ENCODE assay signal across 9 cellular contexts in genomic region chr3:149581681-149582349, GRCh38.
DNase-seq lines count a peak whose midpoint lies in the region; ATAC-seq and TF ChIP-seq lines count a peak whose summit lies in the region.
"Had no signal": no experiment of that assay in that cellular context is flagged by ENCODE, and none has a peak within 500 bp of the region (broad histone marks: within the 10 kb centered on the region; RNA-seq: fewer than 3 reads in every experiment).

No MANE protein-coding gene starts in this region.

- no peaks in the 10 kb centered on the region for H3K27me3 Mint-ChIP-seq in endodermal cell (ENCODE audit: insufficient read depth)

- no peaks in the 10 kb centered on the region for H4K20me1 ChIP-seq in BLaER1 treated with 17β-estradiol and CSF1 and Interleukin-3, amounts not matched to agents 10 nM and 100 nM

- H3K4me1 Mint-ChIP-seq in endodermal cell: peaks cover 28% of the 10 kb centered on the region

- peak overlapping the region; percentile 35 to 76 (median 65) for H3K4me2 ChIP-seq in BLaER1 treated with 17β-estradiol and CSF1 and Interleukin-3, amounts not matched to agents 10 nM and 100 nM

- H3K27ac ChIP-seq in BLaER1 treated with 17β-estradiol and CSF1 and Interleukin-3, amounts not matched to agents 10 nM and 100 nM: peak overlapping the region in 3 of 11 experiments; percentile 2 to 47 (median 11); a peak in 3 of 22 replicates
- no peak overlapping the region for H3K27ac ChIP-seq in endodermal cell (ENCODE audit: low read depth, low read length)
- peak overlapping the region; percentile 0 for H3K27ac ChIP-seq in muscle layer of colon (ENCODE audit: low read depth, low read length)

- ATAC-seq in HG02623 (IDR thresholded peaks at IDR 0.05; ENCODE audit: unreplicated experiment) (no peak), HG03521 (IDR thresholded peaks at IDR 0.05; ENCODE audit: unreplicated experiment) (no peak)

- DNase-seq in M059J (ENCODE audit: low read depth) (peak; percentile 99), endodermal cell (peak; percentile 59), NOMO-1 (lab: John Stamatoyannopoulos, UW; ENCODE audit: unreplicated experiment in 2 of 2) (no peak), hippocampal formation (lab: John Stamatoyannopoulos, UW) (no peak)

- WGBS in endodermal cell (ENCODE audit: insufficient coverage in 1 of 2, insufficient read length in 1 of 2), 2 experiments: 48 to 72% methylated on average over 5 to 7 of the region's 7 CpGs

- no peaks in the 10 kb centered on the region for H3K9me3 Mint-ChIP-seq in endodermal cell

- H3K4me1 ChIP-seq in BLaER1 treated with 17β-estradiol and CSF1 and Interleukin-3, amounts not matched to agents 10 nM and 100 nM: peaks cover 28 to 60% (median 37%) of the 10 kb centered on the region in 10 experiments
- peaks cover 5% of the 10 kb centered on the region for H3K4me1 ChIP-seq in endodermal cell (ENCODE audit: control insufficient read depth, insufficient read depth, low read length)
- peaks cover 71% of the 10 kb centered on the region for H3K4me1 ChIP-seq in muscle layer of colon (ENCODE audit: insufficient read depth, low read length)

- peaks cover 0 to 64% (median 0%) of the 10 kb centered on the region in 11 experiments; a peak in 4 of 22 replicates for H3K27me3 ChIP-seq in BLaER1 treated with 17β-estradiol and CSF1 and Interleukin-3, amounts not matched to agents 10 nM and 100 nM
- H3K27me3 ChIP-seq in endodermal cell (ENCODE audit: control insufficient read depth, insufficient read depth, low read length, poor library complexity, severe bottlenecking): no peaks in the 10 kb centered on the region
- H3K27me3 ChIP-seq in muscle layer of colon (ENCODE audit: control insufficient read depth in 1 of 2, insufficient read depth in 2 of 2, low read length in 2 of 2): no peaks in the 10 kb centered on the region

- no peak overlapping the region for H3K4me3 Mint-ChIP-seq in endodermal cell
- H3K4me3 Mint-ChIP-seq: activated naive CD8-positive, alpha-beta T cell had no signal

- H3K27ac Mint-ChIP-seq in endodermal cell: peak overlapping the region; percentile 46
- H3K27ac Mint-ChIP-seq: activated naive CD8-positive, alpha-beta T cell had no signal

- no peaks in the 10 kb centered on the region for H3K9me3 ChIP-seq in BLaER1 treated with 17β-estradiol and CSF1 and Interleukin-3, amounts not matched to agents 10 nM and 100 nM (replicated peaks in 1 of 11)
- no peaks in the 10 kb centered on the region for H3K9me3 ChIP-seq in endodermal cell (ENCODE audit: control insufficient read depth, low read length)
- H3K9me3 ChIP-seq in muscle layer of colon (ENCODE audit: low read length): no peaks in the 10 kb centered on the region

- H3K36me3 ChIP-seq in BLaER1 treated with 17β-estradiol and CSF1 and Interleukin-3, amounts not matched to agents 10 nM and 100 nM: no peaks in the 10 kb centered on the region
- no peaks in the 10 kb centered on the region for H3K36me3 ChIP-seq in endodermal cell (ENCODE audit: control insufficient read depth, insufficient read depth, low read length)
- no peaks in the 10 kb centered on the region for H3K36me3 ChIP-seq in muscle layer of colon (ENCODE audit: insufficient read depth, low read length)

- no peaks in the 10 kb centered on the region for H3K36me3 Mint-ChIP-seq in endodermal cell (ENCODE audit: low read depth)
- H3K36me3 Mint-ChIP-seq: activated naive CD8-positive, alpha-beta T cell had no signal

- no peak for TF ChIP-seq CTCF in endodermal cell (conservative IDR thresholded peaks at IDR 0.05)

- no peak overlapping the region for H3K4me3 ChIP-seq in BLaER1 treated with 17β-estradiol and CSF1 and Interleukin-3, amounts not matched to agents 10 nM and 100 nM
- no peak overlapping the region for H3K4me3 ChIP-seq in endodermal cell (ENCODE audit: low read length)
- H3K4me3 ChIP-seq in muscle layer of colon (ENCODE audit: low read depth in 1 of 2, low read length in 2 of 2): no peak overlapping the region

- H3K9ac ChIP-seq in BLaER1 treated with 17β-estradiol and CSF1 and Interleukin-3, amounts not matched to agents 10 nM and 100 nM: peak overlapping the region in 1 of 11 experiments; percentile 44; a peak in 1 of 22 replicates
- H3K9ac ChIP-seq in endodermal cell (ENCODE audit: extremely low read depth, low read length, poor library complexity, severe bottlenecking) (no peak overlapping the region), muscle layer of colon (ENCODE audit: low read length) (no peak overlapping the region)

Comparison
In these comparisons a context has a peak if more than half of its experiments do, and no peak if none do; other contexts are left out.
1. DNase-seq: peak in M059J (single experiment) and endodermal cell (single experiment); none in NOMO-1 (0 of 2) and hippocampal formation (0 of 2).